Comparison of ENCODE assay signal across 10 cellular contexts in the genomic region with DNA sequence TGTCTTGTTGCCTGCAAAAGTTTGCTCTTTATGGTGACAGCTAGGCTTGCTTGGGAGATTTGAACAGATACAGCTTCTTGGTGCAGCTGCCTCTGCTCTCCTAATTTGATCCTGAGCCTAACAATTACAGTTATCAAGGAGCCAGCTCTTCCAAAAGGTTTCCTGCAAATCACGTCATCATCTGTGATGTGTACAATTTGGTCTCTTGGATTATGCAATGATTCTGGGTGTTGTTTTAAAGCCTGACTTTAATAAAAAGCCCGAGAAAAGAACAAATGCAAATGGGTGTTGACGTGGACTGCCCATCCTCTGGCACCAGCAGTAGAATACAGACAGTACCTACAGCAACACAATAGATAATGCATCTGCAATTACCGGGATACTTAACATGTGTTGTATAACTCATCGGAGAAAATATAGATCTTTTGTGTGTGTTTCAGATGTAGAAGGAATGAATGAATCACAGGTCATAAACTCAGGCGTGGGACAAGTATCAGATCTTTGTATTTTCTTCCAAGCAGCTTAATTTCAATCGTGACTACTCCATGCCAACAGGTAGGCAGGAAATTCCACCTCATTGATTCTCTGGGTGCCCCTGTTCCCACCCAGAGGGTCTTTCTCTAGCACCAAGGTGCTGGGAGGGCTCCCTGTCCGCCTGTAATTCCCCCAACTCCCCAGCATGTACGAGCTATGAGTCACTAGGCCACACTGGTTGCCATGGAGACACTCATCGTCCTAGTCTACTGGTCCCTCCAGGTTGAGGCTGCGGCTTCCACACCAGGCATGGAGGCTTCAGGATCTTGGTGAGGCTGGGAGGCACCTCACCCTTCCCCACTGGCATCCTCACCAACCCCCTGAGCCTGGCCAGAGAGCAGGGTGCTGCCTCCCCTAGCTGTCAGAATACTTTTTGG.
A peak's percentile ranks its signal among the peaks of the same experiment; 100 is the strongest.
DNase-seq lines count a peak whose midpoint lies in the region; ATAC-seq and TF ChIP-seq lines count a peak whose summit lies in the region.
"Had no signal": no experiment of that assay in that cellular context is flagged by ENCODE, and none has a peak within 500 bp of the region (broad histone marks: within the 10 kb centered on the region; RNA-seq: fewer than 3 reads in every experiment).

No MANE protein-coding gene starts in this region.

- DNase-seq in NCI-H748 (lab: John Stamatoyannopoulos, UW; ENCODE audit: unreplicated experiment) (peak; percentile 67), NCI-H748 treated with DMSO at 0.1 percent for 48 hours (lab: John Stamatoyannopoulos, UW) (no peak), RPMI7951 (ENCODE audit: low read depth) (peak; percentile 62), right atrium auricular region (ENCODE audit: low spot score) (peak; percentile 81), upper lobe of left lung (no peak), NCI-H2029 (lab: John Stamatoyannopoulos, UW) (no peak), foreskin melanocyte (no peak)
- DNase-seq: CD4-positive, CD25-positive, alpha-beta regulatory T cell; immature natural killer cell had no signal

- peak in 2 of 4 donors; percentile 20 to 41 for TF ChIP-seq EP300 in upper lobe of left lung (IDR thresholded peaks at IDR 0.05)

- H3K9me3 ChIP-seq in right atrium auricular region (no peaks in the 10 kb centered on the region), upper lobe of left lung (no peaks in the 10 kb centered on the region)

- no peak overlapping the region for H3K4me3 ChIP-seq in right atrium auricular region
- no peak overlapping the region for H3K4me3 ChIP-seq in upper lobe of left lung

- H3K27me3 ChIP-seq in right atrium auricular region (no peaks in the 10 kb centered on the region), upper lobe of left lung (no peaks in the 10 kb centered on the region)

- TF ChIP-seq CTCF in right atrium auricular region (IDR thresholded peaks at IDR 0.05) (no peak), upper lobe of left lung (IDR thresholded peaks at IDR 0.05) (no peak)

- H3K27ac ChIP-seq in right atrium auricular region (peak overlapping the region; percentile 45 to 60), upper lobe of left lung (peak overlapping the region in 3 of 4 donors; percentile 7 to 20 (median 11))

- WGBS in upper lobe of left lung, 2 donors, result 61 to 74% methylated on average over 10 to 11 of the region's 11 CpGs

- no peak for TF ChIP-seq POLR2A in upper lobe of left lung (IDR thresholded peaks at IDR 0.05)

- H3K36me3 ChIP-seq in right atrium auricular region, result no peaks in the 10 kb centered on the region
- H3K36me3 ChIP-seq in upper lobe of left lung, result no peaks in the 10 kb centered on the region

- peak in 1 of 2 donors; percentile 87 for ATAC-seq in upper lobe of left lung (ENCODE audit: low FRiP score in 2 of 2)
- no peak for ATAC-seq in HG03095 (IDR thresholded peaks at IDR 0.05; ENCODE audit: unreplicated experiment)

- H3K4me1 ChIP-seq in right atrium auricular region, result peaks cover 0 to 4% of the 10 kb centered on the region in 2 donors
- no peaks in the 10 kb centered on the region for H3K4me1 ChIP-seq in upper lobe of left lung

Comparison
In these comparisons a context has a peak if more than half of its experiments do, and no peak if none do; other contexts are left out.
1. DNase-seq: peak in NCI-H748 (single experiment), RPMI7951 (single experiment) and right atrium auricular region (single experiment); none in NCI-H748 treated with DMSO at 0.1 percent for 48 hours (single experiment), upper lobe of left lung (0 of 2), NCI-H2029 (single experiment) and foreskin melanocyte (single experiment).